29 cellular contexts compared by ENCODE assay signal in the genomic region with DNA sequence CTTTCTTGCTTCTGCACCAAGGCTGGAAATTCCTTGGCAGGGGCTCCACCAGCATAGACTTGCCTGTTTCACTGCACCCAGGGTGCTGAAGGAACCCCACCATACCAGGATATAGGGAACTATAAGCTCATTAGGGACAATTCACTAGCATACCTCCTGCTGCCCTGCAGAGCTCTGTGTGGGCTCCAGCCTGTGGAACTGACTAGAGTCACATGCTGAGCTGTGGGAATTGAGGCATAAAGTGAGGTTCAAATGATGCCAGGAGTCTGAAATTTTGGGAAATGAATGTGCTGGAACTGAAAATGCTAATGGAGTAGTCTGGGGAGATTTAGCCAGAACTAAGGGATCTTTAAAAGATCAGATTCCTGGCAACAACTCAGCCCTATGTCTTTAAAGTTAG. TPM values are rescaled to one million over a fixed set of nuclear protein-coding genes. Genes with fewer than 3 reads are reported as not detected.
DNase-seq lines count a peak whose midpoint lies in the region; ATAC-seq and TF ChIP-seq lines count a peak whose summit lies in the region.
"Had no signal": no experiment of that assay in that cellular context is flagged by ENCODE, and none has a peak within 500 bp of the region (broad histone marks: within the 10 kb centered on the region; RNA-seq: fewer than 3 reads in every experiment).

No MANE protein-coding gene starts in this region.

- intact Hi-C loops in Right ventricle myocardium inferior (cut with DNase I) (no loop called here), left ventricle myocardium inferior (cut with micrococcal nuclease) (no loop called here), left lung (cut with DNase I) (no loop called here)

- no peaks in the 10 kb centered on the region for H3K27me3 Mint-ChIP-seq in nephron (ENCODE audit: low read depth)

- H3K36me3 Mint-ChIP-seq in nephron (ENCODE audit: low read depth): no peaks in the 10 kb centered on the region
- H3K36me3 Mint-ChIP-seq: activated CD8-positive, alpha-beta memory T cell treated with anti-CD3 and anti-CD28 coated beads, Interleukin-2, amount 10 ng/mL, durations not matched to agents 7 days and 5 days; CD4-positive, CD25-positive, alpha-beta regulatory T cell had no signal

- H3K9me3 ChIP-seq in left ventricle myocardium inferior (replicated peaks) (no peaks in the 10 kb centered on the region), left lung (no peaks in the 10 kb centered on the region)
- H3K9me3 ChIP-seq: esophagus squamous epithelium, gastrocnemius medialis, neutrophil, sigmoid colon, SK-N-SH, transverse colon had no signal

- DNase-seq in Right ventricle myocardium inferior (ENCODE audit: missing footprints) (no peak), left ventricle myocardium inferior (no peak), fibroblast of the aortic adventitia (ENCODE audit: low read depth) (peak; percentile 57), activated gamma-delta T cell treated with Interleukin-2 at 50 U/mL for 16 hours (no peak), left lung (no peak)
- DNase-seq: activated CD4-positive, alpha-beta T cell treated with anti-CD3 and anti-CD28 coated beads, Interleukin-2, amount 50 U/mL, for 4 hours; activated CD8-positive, alpha-beta memory T cell treated with anti-CD3 and anti-CD28 coated beads, Interleukin-2, amount 10 ng/mL, durations not matched to agents 7 days and 5 days; activated T-cell treated with anti-CD3 and anti-CD28 coated beads, Interleukin-2, amount 50 U/mL, for 48 hours; CD4-positive, CD25-positive, alpha-beta regulatory T cell; cerebellar nuclear complex; DMS79 treated with DMSO at 0.1 percent for 48 hours; esophagus squamous epithelium; gastrocnemius medialis; GF-D8; left colon; NCI-H510A treated with DMSO at 0.1 percent for 48 hours; OCI-M1; sigmoid colon; SK-N-SH; stimulated activated CD4-positive, alpha-beta T cell treated with anti-CD3 and anti-CD28 coated beads, Interleukin-4, amount 100 ng/mL, for 1 hour; transverse colon had no signal

- H3K9me3 Mint-ChIP-seq in nephron: no peaks in the 10 kb centered on the region
- H3K9me3 Mint-ChIP-seq: CD4-positive, CD25-positive, alpha-beta regulatory T cell; T-helper 1 cell treated with Interleukin-12 subunit alpha and Interleukin-12 subunit beta and Interleukin-4 antibody, amounts not matched to agents 30 μg/mL and 1 μg/mL, for 36 hours had no signal

- ATAC-seq in Right ventricle myocardium inferior (peak; percentile 80), HG03378 (IDR thresholded peaks at IDR 0.05; ENCODE audit: unreplicated experiment) (no peak), left lung (no peak), HG02970 (IDR thresholded peaks at IDR 0.05; ENCODE audit: low FRiP score, unreplicated experiment) (no peak)
- ATAC-seq: activated CD4-positive, CD25-positive, alpha-beta regulatory T cell treated with anti-CD3 and anti-CD28 coated beads, Interleukin-2, amount 50 U/mL, for 24 hours; activated CD8-positive, alpha-beta memory T cell treated with anti-CD3 and anti-CD28 coated beads, Interleukin-2, amount 10 ng/mL, durations not matched to agents 7 days and 5 days; HCT116; left colon had no signal

- no peak for TF ChIP-seq CTCF in left ventricle myocardium inferior (IDR thresholded peaks at IDR 0.05; ENCODE audit: borderline replicate concordance)
- TF ChIP-seq CTCF in fibroblast of the aortic adventitia (IDR thresholded peaks at IDR 0.05; ENCODE audit: insufficient read depth, low read length): no peak
- TF ChIP-seq CTCF in nephron (IDR thresholded peaks at IDR 0.05; ENCODE audit: unreplicated experiment in 3 of 3): no peak
- TF ChIP-seq CTCF in left lung (IDR thresholded peaks at IDR 0.05): no peak

- no peak overlapping the region for H3K4me3 Mint-ChIP-seq in nephron
- H3K4me3 Mint-ChIP-seq: activated CD8-positive, alpha-beta memory T cell treated with anti-CD3 and anti-CD28 coated beads, Interleukin-2, amount 10 ng/mL, durations not matched to agents 7 days and 5 days; CD4-positive, CD25-positive, alpha-beta regulatory T cell; T-helper 1 cell treated with Interleukin-12 subunit alpha and Interleukin-12 subunit beta and Interleukin-4 antibody, amounts not matched to agents 30 μg/mL and 1 μg/mL, for 36 hours had no signal

- peak overlapping the region in 2 of 3 experiments; percentile 42 to 61 for H3K27ac Mint-ChIP-seq in nephron
- H3K27ac Mint-ChIP-seq: activated CD8-positive, alpha-beta memory T cell treated with anti-CD3 and anti-CD28 coated beads, Interleukin-2, amount 10 ng/mL, durations not matched to agents 7 days and 5 days; CD4-positive, CD25-positive, alpha-beta regulatory T cell; progenitor cell of endocrine pancreas; T-helper 1 cell treated with Interleukin-12 subunit alpha and Interleukin-12 subunit beta and Interleukin-4 antibody, amounts not matched to agents 30 μg/mL and 1 μg/mL, for 36 hours had no signal

- H3K36me3 ChIP-seq in left ventricle myocardium inferior: no peaks in the 10 kb centered on the region
- H3K36me3 ChIP-seq in left lung: no peaks in the 10 kb centered on the region
- H3K36me3 ChIP-seq: esophagus squamous epithelium, gastrocnemius medialis, neutrophil, sigmoid colon, transverse colon had no signal

- H3K4me1 ChIP-seq in left ventricle myocardium inferior: no peaks in the 10 kb centered on the region
- H3K4me1 ChIP-seq in left lung: peaks cover 0 to 3% of the 10 kb centered on the region in 2 donors
- H3K4me1 ChIP-seq: sigmoid colon had no signal

- no peaks in the 10 kb centered on the region for H3K27me3 ChIP-seq in left ventricle myocardium inferior (ENCODE audit: low read depth)
- H3K27me3 ChIP-seq in left lung: no peaks in the 10 kb centered on the region
- H3K27me3 ChIP-seq: esophagus squamous epithelium, gastrocnemius medialis, neutrophil, sigmoid colon, transverse colon had no signal

- H3K4me1 Mint-ChIP-seq in nephron: peaks cover 65% of the 10 kb centered on the region
- H3K4me1 Mint-ChIP-seq: activated CD8-positive, alpha-beta memory T cell treated with anti-CD3 and anti-CD28 coated beads, Interleukin-2, amount 10 ng/mL, durations not matched to agents 7 days and 5 days; CD4-positive, CD25-positive, alpha-beta regulatory T cell had no signal

- H3K4me3 ChIP-seq in left ventricle myocardium inferior (no peak overlapping the region), fibroblast of the aortic adventitia (ENCODE audit: low read depth, low read length) (no peak overlapping the region), left lung (no peak overlapping the region)
- H3K4me3 ChIP-seq: esophagus squamous epithelium, gastrocnemius medialis, sigmoid colon, transverse colon had no signal

- no peak overlapping the region for H3K27ac ChIP-seq in left ventricle myocardium inferior (replicated peaks)
- no peak overlapping the region for H3K27ac ChIP-seq in left lung
- H3K27ac ChIP-seq: gastrocnemius medialis, neutrophil, transverse colon had no signal

RNA-seq across cellular contexts. Expression of a gene that starts 7.3 kb away (rescaled TPM):
- 129 TPM for total RNA-seq in Right ventricle myocardium inferior
- 90.5 TPM for total RNA-seq in left ventricle myocardium inferior
- 19.1 and 244 TPM in 2 replicates for total RNA-seq in fibroblast of the aortic adventitia (ENCODE audit: low replicate concordance)
- 100 to 1,000 TPM; 276 to 369 TPM for total RNA-seq in left lung
